Comparison of ENCODE assay signal across 18 cellular contexts in genomic region chr2:121182520-121182919, GRCh38.
DNase-seq lines count a peak whose midpoint lies in the region; ATAC-seq, FAIRE-seq and TF ChIP-seq lines count a peak whose summit lies in the region.
"Had no signal": no experiment of that assay in that cellular context is flagged by ENCODE, and none has a peak within 500 bp of the region (broad histone marks: within the 10 kb centered on the region; RNA-seq: fewer than 3 reads in every experiment).

No MANE protein-coding gene starts in this region.

- H3K9me3 Mint-ChIP-seq in activated naive CD4-positive, alpha-beta T cell treated with anti-CD3 and anti-CD28 coated beads, Interleukin-2, amount 10 ng/mL, durations not matched to agents 7 days and 5 days, result no peaks in the 10 kb centered on the region
- H3K9me3 Mint-ChIP-seq: CD8-positive, alpha-beta memory T cell had no signal

- CTCF ChIA-PET in PC-3 (lab: Charles Lee), result no interaction called here
- CTCF ChIA-PET in activated naive CD4-positive, alpha-beta T cell treated with anti-CD3 and anti-CD28 coated beads, Interleukin-2, amount 10 ng/mL, durations not matched to agents 7 days and 5 days (lab: Charles Lee), result no interaction called here

- POLR2A ChIA-PET in PC-3 (lab: Charles Lee; ENCODE audit: unreplicated experiment), result no interaction called here

- H3K79me2 ChIP-seq in PC-3 (ENCODE audit: low read length), result no peaks in the 10 kb centered on the region
- H3K79me2 ChIP-seq in keratinocyte (ENCODE audit: control insufficient read depth, insufficient read depth, low read length), result no peaks in the 10 kb centered on the region

- no peaks in the 10 kb centered on the region for H3K4me1 Mint-ChIP-seq in activated naive CD4-positive, alpha-beta T cell treated with anti-CD3 and anti-CD28 coated beads, Interleukin-2, amount 10 ng/mL, durations not matched to agents 7 days and 5 days
- H3K4me1 Mint-ChIP-seq: CD8-positive, alpha-beta memory T cell had no signal

- H3K4me2 ChIP-seq in PC-3 (ENCODE audit: low read length), result no peak overlapping the region
- H3K4me2 ChIP-seq in keratinocyte (ENCODE audit: control insufficient read depth, extremely low read depth, insufficient read depth, low read depth, low read length), result peak overlapping the region; percentile 46
- H3K4me2 ChIP-seq: BLaER1 had no signal

- no peak overlapping the region for H3K4me3 Mint-ChIP-seq in activated naive CD4-positive, alpha-beta T cell treated with anti-CD3 and anti-CD28 coated beads, Interleukin-2, amount 10 ng/mL, durations not matched to agents 7 days and 5 days
- H3K4me3 Mint-ChIP-seq: CD8-positive, alpha-beta memory T cell had no signal

- DNase-seq in PC-3 (peak; percentile 36), epithelial cell of esophagus (ENCODE audit: low read depth) (peak; percentile 61), keratinocyte (ENCODE audit: low read depth, low spot score) (no peak), stomach (peak; percentile 2), NCI-H1105 treated with DMSO at 0.1 percent for 48 hours (lab: John Stamatoyannopoulos, UW) (no peak)
- DNase-seq in activated naive CD4-positive, alpha-beta T cell treated with anti-CD3 and anti-CD28 coated beads, Interleukin-2, amount 10 ng/mL, durations not matched to agents 7 days and 5 days, result no peak
- DNase-seq: 8988T; AML-193; Caco-2; CD8-positive, alpha-beta memory T cell; DND-41; GDM1 had no signal

- H2AFZ ChIP-seq in PC-3 (ENCODE audit: low read length) (no peak overlapping the region), keratinocyte (ENCODE audit: control insufficient read depth, low read length) (no peak overlapping the region)

- H3K4me3 ChIP-seq in PC-3 (ENCODE audit: low read length) (no peak overlapping the region), epithelial cell of esophagus (ENCODE audit: low read length) (no peak overlapping the region), keratinocyte (ENCODE audit: control insufficient read depth in 2 of 3, extremely low read depth in 1 of 3, insufficient read depth in 2 of 3, low read depth in 1 of 3, low read length in 3 of 3) (no peak overlapping the region), stomach (no peak overlapping the region)
- H3K4me3 ChIP-seq: BLaER1, HAP-1 had no signal

- intact Hi-C loops in PC-3 (cut with micrococcal nuclease), result no loop called here
- intact Hi-C loops in stomach (cut with DNase I; ENCODE audit: low total_unique reads), result no loop called here

- H3K9me2 ChIP-seq in PC-3 (replicated peaks; ENCODE audit: low read length), result no peaks in the 10 kb centered on the region

- H3K36me3 Mint-ChIP-seq in activated naive CD4-positive, alpha-beta T cell treated with anti-CD3 and anti-CD28 coated beads, Interleukin-2, amount 10 ng/mL, durations not matched to agents 7 days and 5 days, result no peaks in the 10 kb centered on the region
- H3K36me3 Mint-ChIP-seq: CD8-positive, alpha-beta memory T cell had no signal

- TF ChIP-seq POLR2A in stomach (IDR thresholded peaks at IDR 0.05), result no peak

- no peak overlapping the region for H3K27ac Mint-ChIP-seq in activated naive CD4-positive, alpha-beta T cell treated with anti-CD3 and anti-CD28 coated beads, Interleukin-2, amount 10 ng/mL, durations not matched to agents 7 days and 5 days

- H3K9me3 ChIP-seq in PC-3 (ENCODE audit: low read length), result no peaks in the 10 kb centered on the region
- no peaks in the 10 kb centered on the region for H3K9me3 ChIP-seq in keratinocyte (ENCODE audit: control insufficient read depth, low read depth, low read length)
- H3K9me3 ChIP-seq in stomach, result no peaks in the 10 kb centered on the region
- H3K9me3 ChIP-seq: BLaER1, Caco-2, HAP-1 had no signal

- no peak for TF ChIP-seq CTCF in PC-3 (conservative IDR thresholded peaks at IDR 0.05; ENCODE audit: low read depth, low read length)
- no peak for TF ChIP-seq CTCF in epithelial cell of esophagus (IDR thresholded peaks at IDR 0.05; ENCODE audit: insufficient read depth, low read depth, low read length, missing control alignments)
- TF ChIP-seq CTCF in keratinocyte (optimal IDR thresholded peaks at IDR 0.05 in 1 of 3, IDR thresholded peaks at IDR 0.05 in 1 of 3, conservative IDR thresholded peaks at IDR 0.05 in 1 of 3; ENCODE audit: extremely low read depth in 1 of 3, insufficient read depth in 2 of 3, low read length in 3 of 3), result no peak
- TF ChIP-seq CTCF in stomach (IDR thresholded peaks at IDR 0.05), result no peak

- no peaks in the 10 kb centered on the region for H3F3A ChIP-seq in PC-3 (ENCODE audit: low read length, unreplicated experiment)

- H3K27me3 Mint-ChIP-seq in activated naive CD4-positive, alpha-beta T cell treated with anti-CD3 and anti-CD28 coated beads, Interleukin-2, amount 10 ng/mL, durations not matched to agents 7 days and 5 days, result peaks cover 6% of the 10 kb centered on the region

- peaks cover 16% of the 10 kb centered on the region for H3K4me1 ChIP-seq in PC-3 (ENCODE audit: insufficient read depth, low read length)
- peaks cover 40% of the 10 kb centered on the region for H3K4me1 ChIP-seq in keratinocyte (ENCODE audit: control insufficient read depth, extremely low read depth, insufficient read depth, low read length)
- H3K4me1 ChIP-seq in stomach, result no peaks in the 10 kb centered on the region
- H3K4me1 ChIP-seq: Caco-2, HAP-1 had no signal

- H3K27ac ChIP-seq in PC-3 (ENCODE audit: low read length) (no peak overlapping the region), keratinocyte (ENCODE audit: control insufficient read depth, insufficient read depth, low read length) (peak overlapping the region; percentile 52), stomach (no peak overlapping the region)
- H3K27ac ChIP-seq: BLaER1 had no signal

- dilution Hi-C loops in keratinocyte (cut with MboI; ENCODE audit: extremely low pct_ligation_motif_present, low sequenced_read_pairs), result no loop called here

- TF ChIP-seq EP300 in stomach (IDR thresholded peaks at IDR 0.05), result no peak

- no peaks in the 10 kb centered on the region for H4K20me1 ChIP-seq in PC-3 (ENCODE audit: low read length)
- no peaks in the 10 kb centered on the region for H4K20me1 ChIP-seq in keratinocyte (ENCODE audit: control insufficient read depth, extremely low read depth, insufficient read depth, low read length)
- H4K20me1 ChIP-seq: BLaER1 had no signal

- ATAC-seq in PC-3 (no peak), GM18909 (IDR thresholded peaks at IDR 0.05; ENCODE audit: poor library complexity, unreplicated experiment) (no peak)

- H3K27me3 ChIP-seq in PC-3 (ENCODE audit: low read length) (no peaks in the 10 kb centered on the region), keratinocyte (ENCODE audit: control insufficient read depth, extremely low read depth, insufficient read depth, low read length) (no peaks in the 10 kb centered on the region), stomach (no peaks in the 10 kb centered on the region)
- H3K27me3 ChIP-seq: BLaER1 had no signal

- no TSS peak for BruUV-seq in PC-3 (replicated peaks; lab: Mats Ljungman, UMichigan)

- peak; percentile 91 for FAIRE-seq in keratinocyte (lab: Jason Lieb, UNC)
- FAIRE-seq: GM12892, GM19239, H1 had no signal

- no peaks in the 10 kb centered on the region for H3K9me1 ChIP-seq in keratinocyte (ENCODE audit: control insufficient read depth, extremely low read depth, insufficient read depth, low read length)

- WGBS in stomach, 5 donors, result 72 to 84% (median 78%) methylated on average over 4 of the region's 4 CpGs

- H3K9ac ChIP-seq in PC-3 (ENCODE audit: low read length), result no peak overlapping the region
- H3K9ac ChIP-seq in keratinocyte (ENCODE audit: control insufficient read depth, extremely low read depth, insufficient read depth, low read length), result no peak overlapping the region
- H3K9ac ChIP-seq: BLaER1 had no signal

- H3K36me3 ChIP-seq in PC-3 (ENCODE audit: low read depth, low read length) (no peaks in the 10 kb centered on the region), keratinocyte (ENCODE audit: control insufficient read depth in 2 of 2, extremely low read depth in 1 of 2, insufficient read depth in 2 of 2, low read length in 2 of 2) (no peaks in the 10 kb centered on the region), stomach (no peaks in the 10 kb centered on the region)
- H3K36me3 ChIP-seq: BLaER1, HAP-1 had no signal

Comparison
In these comparisons a context has a peak if more than half of its experiments do, and no peak if none do; other contexts are left out.
1. DNase-seq: peak in PC-3 (single experiment), epithelial cell of esophagus (single experiment) and stomach (single experiment); none in keratinocyte (single experiment), activated naive CD4-positive, alpha-beta T cell treated with anti-CD3 and anti-CD28 coated beads, Interleukin-2, amount 10 ng/mL, durations not matched to agents 7 days and 5 days (single experiment) and NCI-H1105 treated with DMSO at 0.1 percent for 48 hours (single experiment).